In the genomic region with DNA sequence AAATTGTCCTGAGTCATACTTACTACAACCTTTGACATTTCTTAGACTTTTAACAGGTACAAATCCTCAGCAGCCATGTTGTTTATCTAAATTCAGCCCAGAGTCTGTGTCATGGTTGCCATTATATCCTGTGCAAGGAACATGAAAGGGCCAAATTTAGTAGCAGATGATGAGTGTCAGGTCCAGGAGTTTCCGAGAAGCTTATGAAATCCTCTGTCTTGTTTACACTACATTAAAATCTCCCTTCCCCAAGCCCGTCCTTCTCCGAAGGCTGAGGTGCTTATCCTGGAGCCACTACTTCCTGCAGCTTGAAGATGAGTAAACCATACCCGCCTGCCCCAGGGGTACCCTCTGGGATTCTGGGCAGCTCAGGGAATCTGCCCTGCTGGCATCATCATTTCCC, we compare ENCODE assay signal across 9 cellular contexts.
DNase-seq lines count a peak whose midpoint lies in the region; ATAC-seq, FAIRE-seq and TF ChIP-seq lines count a peak whose summit lies in the region.
"Had no signal": no experiment of that assay in that cellular context is flagged by ENCODE, and none has a peak within 500 bp of the region (broad histone marks: within the 10 kb centered on the region; RNA-seq: fewer than 3 reads in every experiment).

No MANE protein-coding gene starts in this region.

- H3K36me3 ChIP-seq in MG63 (no peaks in the 10 kb centered on the region), body of pancreas (replicated peaks in 1 of 2; ENCODE audit: insufficient read depth in 1 of 2, low read depth in 2 of 2) (no peaks in the 10 kb centered on the region), subcutaneous abdominal adipose tissue (ENCODE audit: control insufficient read depth in 5 of 5, insufficient read depth in 5 of 5, low read length in 5 of 5) (no peaks in the 10 kb centered on the region), H7 (replicated peaks; ENCODE audit: control insufficient read depth, insufficient read depth, low read length) (no peaks in the 10 kb centered on the region)

- H3K9me3 ChIP-seq in MG63, result no peaks in the 10 kb centered on the region
- no peaks in the 10 kb centered on the region for H3K9me3 ChIP-seq in body of pancreas
- no peaks in the 10 kb centered on the region for H3K9me3 ChIP-seq in right cardiac atrium (ENCODE audit: control insufficient read depth, low read length)
- no peaks in the 10 kb centered on the region for H3K9me3 ChIP-seq in subcutaneous abdominal adipose tissue (ENCODE audit: control insufficient read depth in 5 of 5, low read length in 5 of 5)

- H3K4me3 ChIP-seq in MG63 (no peak overlapping the region), body of pancreas (no peak overlapping the region), right cardiac atrium (ENCODE audit: low read length) (no peak overlapping the region), subcutaneous abdominal adipose tissue (ENCODE audit: low read depth in 1 of 5, low read length in 5 of 5) (no peak overlapping the region), H7 (ENCODE audit: insufficient read depth, low read depth, low read length) (no peak overlapping the region)

- WGBS in body of pancreas, 2 donors, result 74 to 77% methylated on average over 4 of the region's 4 CpGs
- 62% methylated on average over 4 of the region's 4 CpGs for WGBS in right cardiac atrium

- H3K27ac ChIP-seq in body of pancreas, result peak overlapping the region in 1 of 4 donors; percentile 19
- peak overlapping the region; percentile 75 for H3K27ac ChIP-seq in right cardiac atrium (ENCODE audit: low read length)
- H3K27ac ChIP-seq in subcutaneous abdominal adipose tissue (ENCODE audit: low read depth, low read length), result peak overlapping the region; percentile 52

- TF ChIP-seq POLR2A in body of pancreas (IDR thresholded peaks at IDR 0.05) (no peak), GM12892 (IDR thresholded peaks at IDR 0.05; ENCODE audit: low read depth, low read length) (no peak)

- TF ChIP-seq CTCF in body of pancreas (IDR thresholded peaks at IDR 0.05), result no peak

- H3K27me3 ChIP-seq in MG63 (no peaks in the 10 kb centered on the region), body of pancreas (no peaks in the 10 kb centered on the region), right cardiac atrium (ENCODE audit: control insufficient read depth, insufficient read depth) (no peaks in the 10 kb centered on the region), subcutaneous abdominal adipose tissue (ENCODE audit: control insufficient read depth in 5 of 5, insufficient read depth in 4 of 5, low read length in 5 of 5) (no peaks in the 10 kb centered on the region), H7 (ENCODE audit: control insufficient read depth, insufficient read depth, low read length) (no peaks in the 10 kb centered on the region)

- ATAC-seq in body of pancreas (peak; percentile 33), right cardiac atrium (peak in 1 of 2 donors; percentile 45), GM18907 (IDR thresholded peaks at IDR 0.05; ENCODE audit: unreplicated experiment) (no peak)

- intact Hi-C loops in body of pancreas (cut with DNase I) (no loop called here), right cardiac atrium (cut with DNase I) (no loop called here)

- FAIRE-seq in GM12892 (lab: Jason Lieb, UNC), result no peak

- DNase-seq in MG63 (peak; percentile 77), body of pancreas (no peak), right cardiac atrium (no peak), anterior cingulate cortex (lab: John Stamatoyannopoulos, UW) (no peak), GM12892 (ENCODE audit: insufficient read length) (no peak), H7 (no peak)
- DNase-seq: DMS153 had no signal

- H3K4me1 ChIP-seq in body of pancreas, result no peaks in the 10 kb centered on the region
- peaks cover 4% of the 10 kb centered on the region for H3K4me1 ChIP-seq in right cardiac atrium (ENCODE audit: control insufficient read depth, insufficient read depth, low read length)
- peaks cover 10 to 47% (median 34%) of the 10 kb centered on the region in 5 donors for H3K4me1 ChIP-seq in subcutaneous abdominal adipose tissue (ENCODE audit: control insufficient read depth in 5 of 5, insufficient read depth in 5 of 5, low read length in 5 of 5)

- H3K9ac ChIP-seq in subcutaneous abdominal adipose tissue (ENCODE audit: low read length in 5 of 5), result peak overlapping the region in 1 of 5 donors; percentile 53
